Comparison of ENCODE assay signal across 1 cellular context in the genomic region with DNA sequence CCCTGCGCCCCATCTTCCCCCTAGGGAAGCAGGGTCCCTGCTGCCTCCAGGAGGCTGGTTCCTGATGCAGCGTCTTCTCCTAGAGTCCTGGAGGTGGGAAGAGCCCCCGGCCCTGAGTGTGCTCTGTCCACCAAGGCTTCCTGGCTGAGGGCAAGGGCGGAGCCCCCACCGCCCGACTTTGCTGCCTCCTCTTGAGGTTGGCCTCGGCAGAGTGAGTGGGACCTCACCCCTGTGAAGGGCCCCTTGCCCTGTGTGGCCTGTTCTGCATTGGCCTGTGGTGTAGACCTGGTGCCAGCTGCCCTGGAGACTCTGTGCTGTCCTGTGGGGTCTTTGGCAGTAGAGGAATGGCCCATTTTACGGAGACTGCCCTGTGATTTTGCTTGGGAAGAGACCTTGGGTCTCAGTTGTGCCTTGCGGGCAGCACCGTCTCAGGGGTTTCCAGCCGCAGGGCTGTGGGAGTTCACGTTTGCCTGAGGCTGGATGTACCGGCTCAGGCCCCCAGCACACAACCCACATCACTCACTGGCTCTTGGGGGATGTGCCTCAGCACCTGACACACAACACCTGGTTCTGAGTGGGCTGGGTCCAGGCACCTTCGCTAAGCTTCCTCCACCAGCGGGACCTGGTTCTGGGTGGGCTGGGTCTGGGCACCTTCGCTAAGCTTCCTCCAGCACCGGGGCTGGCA.
TF ChIP-seq lines count a peak whose summit lies in the region.

No MANE protein-coding gene starts in this region.

TF ChIP-seq in HepG2, 621 proteins besides CTCF, POLR2A, EP300 and RAD21 (continued from another document):
- TF ChIP-seq TBP (CRISPR knock-in tag; IDR thresholded peaks at IDR 0.05) (no peak), FOXJ3 (CRISPR knock-in tag; IDR thresholded peaks at IDR 0.05; ENCODE audit: borderline replicate concordance) (no peak), ZNF468 (CRISPR knock-in tag; IDR thresholded peaks at IDR 0.05) (no peak), DNMT1 (CRISPR knock-in tag; IDR thresholded peaks at IDR 0.05) (no peak), ZNF3 (CRISPR knock-in tag; IDR thresholded peaks at IDR 0.05) (no peak)
- TF ChIP-seq, protein P1, sequence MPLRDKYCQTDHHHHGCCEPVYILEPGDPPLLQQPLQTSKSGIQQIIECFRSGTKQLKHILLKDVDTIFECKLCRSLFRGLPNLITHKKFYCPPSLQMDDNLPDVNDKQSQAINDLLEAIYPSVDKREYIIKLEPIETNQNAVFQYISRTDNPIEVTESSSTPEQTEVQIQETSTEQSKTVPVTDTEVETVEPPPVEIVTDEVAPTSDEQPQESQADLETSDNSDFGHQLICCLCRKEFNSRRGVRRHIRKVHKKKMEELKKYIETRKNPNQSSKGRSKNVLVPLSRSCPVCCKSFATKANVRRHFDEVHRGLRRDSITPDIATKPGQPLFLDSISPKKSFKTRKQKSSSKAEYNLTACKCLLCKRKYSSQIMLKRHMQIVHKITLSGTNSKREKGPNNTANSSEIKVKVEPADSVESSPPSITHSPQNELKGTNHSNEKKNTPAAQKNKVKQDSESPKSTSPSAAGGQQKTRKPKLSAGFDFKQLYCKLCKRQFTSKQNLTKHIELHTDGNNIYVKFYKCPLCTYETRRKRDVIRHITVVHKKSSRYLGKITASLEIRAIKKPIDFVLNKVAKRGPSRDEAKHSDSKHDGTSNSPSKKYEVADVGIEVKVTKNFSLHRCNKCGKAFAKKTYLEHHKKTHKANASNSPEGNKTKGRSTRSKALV (CRISPR knock-in tag; IDR thresholded peaks at IDR 0.05) = no peak
- TF ChIP-seq, protein P2, sequence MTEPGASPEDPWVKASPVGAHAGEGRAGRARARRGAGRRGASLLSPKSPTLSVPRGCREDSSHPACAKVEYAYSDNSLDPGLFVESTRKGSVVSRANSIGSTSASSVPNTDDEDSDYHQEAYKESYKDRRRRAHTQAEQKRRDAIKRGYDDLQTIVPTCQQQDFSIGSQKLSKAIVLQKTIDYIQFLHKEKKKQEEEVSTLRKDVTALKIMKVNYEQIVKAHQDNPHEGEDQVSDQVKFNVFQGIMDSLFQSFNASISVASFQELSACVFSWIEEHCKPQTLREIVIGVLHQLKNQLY (CRISPR knock-in tag; IDR thresholded peaks at IDR 0.05) = no peak
- TF ChIP-seq, protein P3, sequence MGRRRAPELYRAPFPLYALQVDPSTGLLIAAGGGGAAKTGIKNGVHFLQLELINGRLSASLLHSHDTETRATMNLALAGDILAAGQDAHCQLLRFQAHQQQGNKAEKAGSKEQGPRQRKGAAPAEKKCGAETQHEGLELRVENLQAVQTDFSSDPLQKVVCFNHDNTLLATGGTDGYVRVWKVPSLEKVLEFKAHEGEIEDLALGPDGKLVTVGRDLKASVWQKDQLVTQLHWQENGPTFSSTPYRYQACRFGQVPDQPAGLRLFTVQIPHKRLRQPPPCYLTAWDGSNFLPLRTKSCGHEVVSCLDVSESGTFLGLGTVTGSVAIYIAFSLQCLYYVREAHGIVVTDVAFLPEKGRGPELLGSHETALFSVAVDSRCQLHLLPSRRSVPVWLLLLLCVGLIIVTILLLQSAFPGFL (CRISPR knock-in tag; IDR thresholded peaks at IDR 0.05) = no peak
- TF ChIP-seq, protein P4, sequence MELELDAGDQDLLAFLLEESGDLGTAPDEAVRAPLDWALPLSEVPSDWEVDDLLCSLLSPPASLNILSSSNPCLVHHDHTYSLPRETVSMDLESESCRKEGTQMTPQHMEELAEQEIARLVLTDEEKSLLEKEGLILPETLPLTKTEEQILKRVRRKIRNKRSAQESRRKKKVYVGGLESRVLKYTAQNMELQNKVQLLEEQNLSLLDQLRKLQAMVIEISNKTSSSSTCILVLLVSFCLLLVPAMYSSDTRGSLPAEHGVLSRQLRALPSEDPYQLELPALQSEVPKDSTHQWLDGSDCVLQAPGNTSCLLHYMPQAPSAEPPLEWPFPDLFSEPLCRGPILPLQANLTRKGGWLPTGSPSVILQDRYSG (CRISPR knock-in tag; IDR thresholded peaks at IDR 0.05) = no peak
